1 cellular context compared by ENCODE assay signal in the genomic region with DNA sequence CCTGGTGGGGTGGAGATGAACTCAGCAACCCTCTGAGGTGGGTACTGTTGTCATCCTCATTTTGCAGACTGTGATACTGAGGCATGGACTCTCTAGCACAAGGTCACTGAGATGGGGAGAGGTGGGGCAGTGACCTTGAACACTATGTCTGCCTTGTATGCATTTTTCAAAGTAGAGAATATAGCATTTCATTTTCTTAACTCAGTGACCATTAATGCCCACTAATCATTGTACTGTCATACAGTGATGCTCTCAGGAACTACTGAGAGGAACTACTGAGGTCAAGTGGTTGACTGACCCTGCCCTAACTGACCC.
A peak's percentile ranks its signal among the peaks of the same experiment; 100 is the strongest.
TF ChIP-seq lines count a peak whose summit lies in the region.

No MANE protein-coding gene starts in this region.

TF ChIP-seq in HepG2, 621 proteins besides CTCF, POLR2A, EP300 and RAD21:
- TF ChIP-seq, protein P1, sequence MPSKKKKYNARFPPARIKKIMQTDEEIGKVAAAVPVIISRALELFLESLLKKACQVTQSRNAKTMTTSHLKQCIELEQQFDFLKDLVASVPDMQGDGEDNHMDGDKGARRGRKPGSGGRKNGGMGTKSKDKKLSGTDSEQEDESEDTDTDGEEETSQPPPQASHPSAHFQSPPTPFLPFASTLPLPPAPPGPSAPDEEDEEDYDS (CRISPR knock-in tag; IDR thresholded peaks at IDR 0.05): no peak
- peak; percentile 60 for TF ChIP-seq ZNF629 (CRISPR knock-in tag; conservative IDR thresholded peaks at IDR 0.05)
- TF ChIP-seq, protein P2, sequence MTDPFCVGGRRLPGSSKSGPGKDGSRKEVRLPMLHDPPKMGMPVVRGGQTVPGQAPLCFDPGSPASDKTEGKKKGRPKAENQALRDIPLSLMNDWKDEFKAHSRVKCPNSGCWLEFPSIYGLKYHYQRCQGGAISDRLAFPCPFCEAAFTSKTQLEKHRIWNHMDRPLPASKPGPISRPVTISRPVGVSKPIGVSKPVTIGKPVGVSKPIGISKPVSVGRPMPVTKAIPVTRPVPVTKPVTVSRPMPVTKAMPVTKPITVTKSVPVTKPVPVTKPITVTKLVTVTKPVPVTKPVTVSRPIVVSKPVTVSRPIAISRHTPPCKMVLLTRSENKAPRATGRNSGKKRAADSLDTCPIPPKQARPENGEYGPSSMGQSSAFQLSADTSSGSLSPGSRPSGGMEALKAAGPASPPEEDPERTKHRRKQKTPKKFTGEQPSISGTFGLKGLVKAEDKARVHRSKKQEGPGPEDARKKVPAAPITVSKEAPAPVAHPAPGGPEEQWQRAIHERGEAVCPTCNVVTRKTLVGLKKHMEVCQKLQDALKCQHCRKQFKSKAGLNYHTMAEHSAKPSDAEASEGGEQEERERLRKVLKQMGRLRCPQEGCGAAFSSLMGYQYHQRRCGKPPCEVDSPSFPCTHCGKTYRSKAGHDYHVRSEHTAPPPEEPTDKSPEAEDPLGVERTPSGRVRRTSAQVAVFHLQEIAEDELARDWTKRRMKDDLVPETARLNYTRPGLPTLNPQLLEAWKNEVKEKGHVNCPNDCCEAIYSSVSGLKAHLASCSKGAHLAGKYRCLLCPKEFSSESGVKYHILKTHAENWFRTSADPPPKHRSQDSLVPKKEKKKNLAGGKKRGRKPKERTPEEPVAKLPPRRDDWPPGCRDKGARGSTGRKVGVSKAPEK (CRISPR knock-in tag; IDR thresholded peaks at IDR 0.05; ENCODE audit: borderline replicate concordance): no peak
- TF ChIP-seq, protein P3, sequence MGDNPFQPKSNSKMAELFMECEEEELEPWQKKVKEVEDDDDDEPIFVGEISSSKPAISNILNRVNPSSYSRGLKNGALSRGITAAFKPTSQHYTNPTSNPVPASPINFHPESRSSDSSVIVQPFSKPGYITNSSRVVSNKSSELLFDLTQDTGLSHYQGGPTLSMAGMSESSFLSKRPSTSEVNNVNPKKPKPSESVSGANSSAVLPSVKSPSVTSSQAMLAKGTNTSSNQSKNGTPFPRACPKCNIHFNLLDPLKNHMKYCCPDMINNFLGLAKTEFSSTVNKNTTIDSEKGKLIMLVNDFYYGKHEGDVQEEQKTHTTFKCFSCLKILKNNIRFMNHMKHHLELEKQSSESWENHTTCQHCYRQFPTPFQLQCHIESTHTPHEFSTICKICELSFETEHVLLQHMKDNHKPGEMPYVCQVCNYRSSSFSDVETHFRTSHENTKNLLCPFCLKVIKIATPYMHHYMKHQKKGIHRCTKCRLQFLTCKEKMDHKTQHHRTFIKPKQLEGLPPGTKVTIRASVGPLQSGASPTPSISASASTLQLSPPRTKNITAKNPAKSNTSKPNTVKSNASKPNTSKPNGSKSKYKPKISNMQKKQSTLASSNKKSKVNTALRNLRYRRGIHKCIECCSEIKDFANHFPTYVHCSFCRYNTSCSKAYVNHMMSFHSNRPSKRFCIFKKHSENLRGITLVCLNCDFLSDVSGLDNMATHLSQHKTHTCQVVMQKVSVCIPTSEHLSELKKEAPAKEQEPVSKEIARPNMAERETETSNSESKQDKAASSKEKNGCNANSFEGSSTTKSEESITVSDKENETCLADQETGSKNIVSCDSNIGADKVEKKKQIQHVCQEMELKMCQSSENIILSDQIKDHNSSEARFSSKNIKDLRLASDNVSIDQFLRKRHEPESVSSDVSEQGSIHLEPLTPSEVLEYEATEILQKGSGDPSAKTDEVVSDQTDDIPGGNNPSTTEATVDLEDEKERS (CRISPR knock-in tag; IDR thresholded peaks at IDR 0.05): 0 out of 2 replicates have a peak, but pooled peaks have one; percentile 20
- TF ChIP-seq, protein P4, sequence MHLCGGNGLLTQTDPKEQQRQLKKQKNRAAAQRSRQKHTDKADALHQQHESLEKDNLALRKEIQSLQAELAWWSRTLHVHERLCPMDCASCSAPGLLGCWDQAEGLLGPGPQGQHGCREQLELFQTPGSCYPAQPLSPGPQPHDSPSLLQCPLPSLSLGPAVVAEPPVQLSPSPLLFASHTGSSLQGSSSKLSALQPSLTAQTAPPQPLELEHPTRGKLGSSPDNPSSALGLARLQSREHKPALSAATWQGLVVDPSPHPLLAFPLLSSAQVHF (CRISPR knock-in tag; IDR thresholded peaks at IDR 0.05): no peak
- no peak for TF ChIP-seq YEATS4 (CRISPR knock-in tag; IDR thresholded peaks at IDR 0.05; ENCODE audit: borderline replicate concordance)
- TF ChIP-seq SP5 (CRISPR knock-in tag; IDR thresholded peaks at IDR 0.05; ENCODE audit: borderline replicate concordance, low read depth): no peak
- TF ChIP-seq ZNF652 (CRISPR knock-in tag; IDR thresholded peaks at IDR 0.05; ENCODE audit: borderline replicate concordance, low read depth): no peak
- TF ChIP-seq, protein P5, sequence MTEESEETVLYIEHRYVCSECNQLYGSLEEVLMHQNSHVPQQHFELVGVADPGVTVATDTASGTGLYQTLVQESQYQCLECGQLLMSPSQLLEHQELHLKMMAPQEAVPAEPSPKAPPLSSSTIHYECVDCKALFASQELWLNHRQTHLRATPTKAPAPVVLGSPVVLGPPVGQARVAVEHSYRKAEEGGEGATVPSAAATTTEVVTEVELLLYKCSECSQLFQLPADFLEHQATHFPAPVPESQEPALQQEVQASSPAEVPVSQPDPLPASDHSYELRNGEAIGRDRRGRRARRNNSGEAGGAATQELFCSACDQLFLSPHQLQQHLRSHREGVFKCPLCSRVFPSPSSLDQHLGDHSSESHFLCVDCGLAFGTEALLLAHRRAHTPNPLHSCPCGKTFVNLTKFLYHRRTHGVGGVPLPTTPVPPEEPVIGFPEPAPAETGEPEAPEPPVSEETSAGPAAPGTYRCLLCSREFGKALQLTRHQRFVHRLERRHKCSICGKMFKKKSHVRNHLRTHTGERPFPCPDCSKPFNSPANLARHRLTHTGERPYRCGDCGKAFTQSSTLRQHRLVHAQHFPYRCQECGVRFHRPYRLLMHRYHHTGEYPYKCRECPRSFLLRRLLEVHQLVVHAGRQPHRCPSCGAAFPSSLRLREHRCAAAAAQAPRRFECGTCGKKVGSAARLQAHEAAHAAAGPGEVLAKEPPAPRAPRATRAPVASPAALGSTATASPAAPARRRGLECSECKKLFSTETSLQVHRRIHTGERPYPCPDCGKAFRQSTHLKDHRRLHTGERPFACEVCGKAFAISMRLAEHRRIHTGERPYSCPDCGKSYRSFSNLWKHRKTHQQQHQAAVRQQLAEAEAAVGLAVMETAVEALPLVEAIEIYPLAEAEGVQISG (CRISPR knock-in tag; IDR thresholded peaks at IDR 0.05): peak; percentile 24; the same call in 1 of the 2 replicates
- TF ChIP-seq, protein P6, sequence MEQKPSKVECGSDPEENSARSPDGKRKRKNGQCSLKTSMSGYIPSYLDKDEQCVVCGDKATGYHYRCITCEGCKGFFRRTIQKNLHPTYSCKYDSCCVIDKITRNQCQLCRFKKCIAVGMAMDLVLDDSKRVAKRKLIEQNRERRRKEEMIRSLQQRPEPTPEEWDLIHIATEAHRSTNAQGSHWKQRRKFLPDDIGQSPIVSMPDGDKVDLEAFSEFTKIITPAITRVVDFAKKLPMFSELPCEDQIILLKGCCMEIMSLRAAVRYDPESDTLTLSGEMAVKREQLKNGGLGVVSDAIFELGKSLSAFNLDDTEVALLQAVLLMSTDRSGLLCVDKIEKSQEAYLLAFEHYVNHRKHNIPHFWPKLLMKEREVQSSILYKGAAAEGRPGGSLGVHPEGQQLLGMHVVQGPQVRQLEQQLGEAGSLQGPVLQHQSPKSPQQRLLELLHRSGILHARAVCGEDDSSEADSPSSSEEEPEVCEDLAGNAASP (CRISPR knock-in tag; IDR thresholded peaks at IDR 0.05; ENCODE audit: borderline replicate concordance): no peak
- no peak for TF ChIP-seq CCAR2 (optimal IDR thresholded peaks at IDR 0.05; ENCODE audit: low read depth, low read length)
- TF ChIP-seq CEBPB (IDR thresholded peaks at IDR 0.05; ENCODE audit: borderline replicate concordance, low read depth, low read length): no peak
- TF ChIP-seq ZSCAN31 (CRISPR knock-in tag; IDR thresholded peaks at IDR 0.05; ENCODE audit: low read depth): no peak
- no peak for TF ChIP-seq KLF15 (CRISPR knock-in tag; IDR thresholded peaks at IDR 0.05; ENCODE audit: borderline replicate concordance)
- TF ChIP-seq ZNF775 (CRISPR knock-in tag; IDR thresholded peaks at IDR 0.05; ENCODE audit: borderline replicate concordance): no peak
- peak; percentile 48; the same call in 1 of the 2 replicates for TF ChIP-seq KDM1A (CRISPR knock-in tag; IDR thresholded peaks at IDR 0.05)
- no peak for TF ChIP-seq ZFAT (CRISPR knock-in tag; conservative IDR thresholded peaks at IDR 0.05)
- no peak for TF ChIP-seq CAMTA2 (CRISPR knock-in tag; IDR thresholded peaks at IDR 0.05; ENCODE audit: borderline replicate concordance)
- TF ChIP-seq, protein P7, sequence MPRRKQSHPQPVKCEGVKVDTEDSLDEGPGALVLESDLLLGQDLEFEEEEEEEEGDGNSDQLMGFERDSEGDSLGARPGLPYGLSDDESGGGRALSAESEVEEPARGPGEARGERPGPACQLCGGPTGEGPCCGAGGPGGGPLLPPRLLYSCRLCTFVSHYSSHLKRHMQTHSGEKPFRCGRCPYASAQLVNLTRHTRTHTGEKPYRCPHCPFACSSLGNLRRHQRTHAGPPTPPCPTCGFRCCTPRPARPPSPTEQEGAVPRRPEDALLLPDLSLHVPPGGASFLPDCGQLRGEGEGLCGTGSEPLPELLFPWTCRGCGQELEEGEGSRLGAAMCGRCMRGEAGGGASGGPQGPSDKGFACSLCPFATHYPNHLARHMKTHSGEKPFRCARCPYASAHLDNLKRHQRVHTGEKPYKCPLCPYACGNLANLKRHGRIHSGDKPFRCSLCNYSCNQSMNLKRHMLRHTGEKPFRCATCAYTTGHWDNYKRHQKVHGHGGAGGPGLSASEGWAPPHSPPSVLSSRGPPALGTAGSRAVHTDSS (CRISPR knock-in tag; conservative IDR thresholded peaks at IDR 0.05): no peak
- no peak for TF ChIP-seq SOX6 (IDR thresholded peaks at IDR 0.05)
- TF ChIP-seq SOX6 (CRISPR knock-in tag; IDR thresholded peaks at IDR 0.05): no peak
- no peak for TF ChIP-seq KDM4B (CRISPR knock-in tag; IDR thresholded peaks at IDR 0.05)
- TF ChIP-seq KDM5B (CRISPR knock-in tag; IDR thresholded peaks at IDR 0.05; ENCODE audit: borderline replicate concordance): no peak
- no peak for TF ChIP-seq THYN1 (CRISPR knock-in tag; IDR thresholded peaks at IDR 0.05; ENCODE audit: borderline replicate concordance, low read depth)
- no peak for TF ChIP-seq ZNF367 (CRISPR knock-in tag; IDR thresholded peaks at IDR 0.05; ENCODE audit: borderline replicate concordance)
- no peak for TF ChIP-seq ZNF703 (CRISPR knock-in tag; IDR thresholded peaks at IDR 0.05; ENCODE audit: borderline replicate concordance)
- TF ChIP-seq ZNF251 (CRISPR knock-in tag; IDR thresholded peaks at IDR 0.05): no peak
- no peak for TF ChIP-seq GATAD1 (CRISPR knock-in tag; IDR thresholded peaks at IDR 0.05)
- TF ChIP-seq U2AF2 (IDR thresholded peaks at IDR 0.05; ENCODE audit: low read depth, low read length): no peak
- no peak for TF ChIP-seq MED13 (CRISPR knock-in tag; IDR thresholded peaks at IDR 0.05)
TF ChIP-seq in HepG2: peak in this region for 4.
